Comparison of ENCODE assay signal across 8 cellular contexts in genomic region chr5:177671035-177671754, GRCh38.
DNase-seq lines count a peak whose midpoint lies in the region; ATAC-seq and TF ChIP-seq lines count a peak whose summit lies in the region.
"Not testable (repeated sequence)": the region's sequence is repeated elsewhere in the genome, so short reads cannot be mapped to it uniquely, and the experiment has no call there.

No MANE protein-coding gene starts in this region.

- DNase-seq in AG09309 (ENCODE audit: low read depth); MCF 10A (ENCODE audit: unreplicated experiment); skeletal muscle cell (ENCODE audit: low read depth): not testable (repeated sequence)
- DNase-seq in activated B cell treated with CpG ODN at 0.5 μM for 24 hours: peak; percentile 19

- TF ChIP-seq CTCF in AG09309 (IDR thresholded peaks at IDR 0.05; ENCODE audit: control insufficient read depth, insufficient read depth, low read depth, low read length, missing control alignments); activated B cell treated with CpG ODN at 0.5 μM for 24 hours (IDR thresholded peaks at IDR 0.05); MCF 10A (IDR thresholded peaks at IDR 0.05; ENCODE audit: unreplicated experiment): not testable (repeated sequence)

- not testable (repeated sequence) for H3K9me3 ChIP-seq in iPS-20b (ENCODE audit: insufficient read depth, low read depth, low read length)

- H3K36me3 Mint-ChIP-seq in activated B cell treated with CpG ODN at 0.5 μM for 24 hours (ENCODE audit: low read depth); MCF 10A (ENCODE audit: insufficient read depth, unreplicated experiment): not testable (repeated sequence)

- H3K4me3 Mint-ChIP-seq in activated B cell treated with CpG ODN at 0.5 μM for 24 hours; MCF 10A (ENCODE audit: unreplicated experiment): not testable (repeated sequence)

- peak; percentile 17 for ATAC-seq in GM19324 (IDR thresholded peaks at IDR 0.05; ENCODE audit: low FRiP score, unreplicated experiment)
- peak; percentile 20 for ATAC-seq in HG02610 (IDR thresholded peaks at IDR 0.05; ENCODE audit: unreplicated experiment)
- peak; percentile 24 for ATAC-seq in HG03442 (IDR thresholded peaks at IDR 0.05; ENCODE audit: unreplicated experiment)
- ATAC-seq in activated B cell treated with CpG ODN at 0.5 μM for 24 hours (ENCODE audit: low read depth): peak; percentile 34

- H3K27me3 ChIP-seq in iPS-20b (ENCODE audit: insufficient read depth, low read length): not testable (repeated sequence)

- H3K4me1 ChIP-seq in iPS-20b (ENCODE audit: insufficient read depth, low read length): not testable (repeated sequence)

- peaks cover 24% of the 10 kb centered on the region for H3K4me1 Mint-ChIP-seq in activated B cell treated with CpG ODN at 0.5 μM for 24 hours
- peaks cover 12% of the 10 kb centered on the region for H3K4me1 Mint-ChIP-seq in MCF 10A (ENCODE audit: insufficient read depth, unreplicated experiment)

- H3K27me3 Mint-ChIP-seq in activated B cell treated with CpG ODN at 0.5 μM for 24 hours; MCF 10A (ENCODE audit: insufficient read depth, unreplicated experiment): not testable (repeated sequence)

- H3K9ac ChIP-seq in iPS-20b (ENCODE audit: low read depth, low read length): not testable (repeated sequence)

- H3K4me3 ChIP-seq in AG09309 (ENCODE audit: control insufficient read depth, low read depth, low read length) (peak overlapping the region; percentile 32), iPS-20b (ENCODE audit: low read length) (peak overlapping the region; percentile 60; the same call in 1 of the 2 replicates), skeletal muscle cell (ENCODE audit: low read depth, low read length) (peak overlapping the region; percentile 45)

- intact Hi-C loops in activated B cell treated with CpG ODN at 0.5 μM for 24 hours (cut with micrococcal nuclease); MCF 10A (cut with micrococcal nuclease): not testable (repeated sequence)

- H3K36me3 ChIP-seq in iPS-20b (ENCODE audit: insufficient read depth, low read depth, low read length): not testable (repeated sequence)

- not testable (repeated sequence) for H3K27ac ChIP-seq in iPS-20b (ENCODE audit: low read length)

- TSS peak; percentile 54 for BruUV-seq in MCF 10A (replicated peaks; lab: Mats Ljungman, UMichigan)

- not testable (repeated sequence) for H3K27ac Mint-ChIP-seq in activated B cell treated with CpG ODN at 0.5 μM for 24 hours; MCF 10A (ENCODE audit: low read depth, unreplicated experiment)

- POLR2A ChIA-PET in activated B cell treated with CpG ODN at 0.5 μM for 24 hours (lab: Charles Lee); MCF 10A (lab: Yijun Ruan, JAX): not testable (repeated sequence)

- H3K9me3 Mint-ChIP-seq in activated B cell treated with CpG ODN at 0.5 μM for 24 hours; MCF 10A (ENCODE audit: unreplicated experiment): not testable (repeated sequence)

- CTCF ChIA-PET in activated B cell treated with CpG ODN at 0.5 μM for 24 hours (lab: Charles Lee); MCF 10A (lab: Yijun Ruan, JAX): not testable (repeated sequence)
